ENCODE assay signal across 30 cellular contexts in genomic region chr16:57356547-57356946, GRCh38. TPM values are rescaled to one million over a fixed set of nuclear protein-coding genes. Genes with fewer than 3 reads are reported as not detected.
"Had no signal": no experiment of that assay in that cellular context is flagged by ENCODE, and none has a peak within 500 bp of the region (broad histone marks: within the 10 kb centered on the region; RNA-seq: fewer than 3 reads in every experiment).

No MANE protein-coding gene starts in this region.

- H3K4me1 Mint-ChIP-seq: activated naive CD4-positive, alpha-beta T cell treated with anti-CD3 and anti-CD28 coated beads, Interleukin-2, amount 50 U/mL, for 24 hours; activated naive CD8-positive, alpha-beta T cell treated with anti-CD3 and anti-CD28 coated beads, Interleukin-2, amount 10 ng/mL, durations not matched to agents 7 days and 5 days had no signal

- H3K9me3 Mint-ChIP-seq: activated CD4-positive, alpha-beta T cell treated with anti-CD3 and anti-CD28 coated beads, Interleukin-2, amount 10 ng/mL, durations not matched to agents 24 days and 14 days; activated CD8-positive, alpha-beta T cell treated with anti-CD3 and anti-CD28 coated beads for 36 hours; activated naive CD4-positive, alpha-beta T cell treated with anti-CD3 and anti-CD28 coated beads, Interleukin-2, amount 50 U/mL, for 24 hours; activated naive CD8-positive, alpha-beta T cell treated with anti-CD3 and anti-CD28 coated beads, Interleukin-2, amount 10 ng/mL, durations not matched to agents 7 days and 5 days; T-helper 1 cell treated with Interleukin-12 subunit alpha and Interleukin-12 subunit beta and Interleukin-4 antibody, amounts not matched to agents 30 μg/mL and 1 μg/mL, for 36 hours; T-helper 2 cell treated with Interferon-gamma antibody and Interleukin-4, amounts not matched to agents 5 μg/mL and 100 μg/mL, for 36 hours had no signal

- DNase-seq: activated CD4-positive, alpha-beta T cell treated with anti-CD3 and anti-CD28 coated beads, Interleukin-2, amount 10 ng/mL, durations not matched to agents 24 days and 14 days; activated CD4-positive, alpha-beta T cell treated with anti-CD3 and anti-CD28 coated beads, Interleukin-2, amount 50 U/mL, for 4 hours; activated CD8-positive, alpha-beta T cell treated with anti-CD3 and anti-CD28 coated beads for 36 hours; activated gamma-delta T cell; activated naive CD4-positive, alpha-beta T cell treated with Interleukin-2 at 50 U/mL for 16 hours; activated naive CD8-positive, alpha-beta T cell treated with anti-CD3 and anti-CD28 coated beads, Interleukin-2, amount 10 ng/mL, durations not matched to agents 7 days and 5 days; activated T-cell treated with anti-CD3 and anti-CD28 coated beads for 4 hours; activated T-cell treated with anti-CD3 and anti-CD28 coated beads, Interleukin-2, amount 50 U/mL, for 48 hours; amygdala; Kasumi-1; KG1; MG63; NCI-H1048; NCI-H1105 treated with DMSO at 0.1 percent for 48 hours; NCI-H1436 treated with DMSO at 0.1 percent for 48 hours; NCI-H1694 treated with DMSO at 0.1 percent for 48 hours; NCI-H2029; NCI-H345; NCI-H524 treated with DMSO at 0.1 percent for 48 hours; SHP77 treated with DMSO at 0.1 percent for 48 hours; SK-N-SH had no signal

- ATAC-seq: activated CD8-positive, alpha-beta T cell treated with anti-CD3 and anti-CD28 coated beads for 36 hours; Panc1 had no signal

- H3K27ac Mint-ChIP-seq: activated CD4-positive, alpha-beta T cell treated with anti-CD3 and anti-CD28 coated beads, Interleukin-2, amount 10 ng/mL, durations not matched to agents 24 days and 14 days; activated CD8-positive, alpha-beta T cell treated with anti-CD3 and anti-CD28 coated beads for 36 hours; activated naive CD4-positive, alpha-beta T cell treated with anti-CD3 and anti-CD28 coated beads, Interleukin-2, amount 50 U/mL, for 24 hours; activated naive CD8-positive, alpha-beta T cell treated with anti-CD3 and anti-CD28 coated beads, Interleukin-2, amount 10 ng/mL, durations not matched to agents 7 days and 5 days; T-helper 1 cell treated with Interleukin-12 subunit alpha and Interleukin-12 subunit beta and Interleukin-4 antibody, amounts not matched to agents 30 μg/mL and 1 μg/mL, for 36 hours; T-helper 2 cell treated with Interferon-gamma antibody and Interleukin-4, amounts not matched to agents 5 μg/mL and 100 μg/mL, for 36 hours had no signal

- H3K36me3 Mint-ChIP-seq: activated naive CD4-positive, alpha-beta T cell treated with anti-CD3 and anti-CD28 coated beads, Interleukin-2, amount 50 U/mL, for 24 hours; activated naive CD8-positive, alpha-beta T cell treated with anti-CD3 and anti-CD28 coated beads, Interleukin-2, amount 10 ng/mL, durations not matched to agents 7 days and 5 days had no signal

- H3K4me3 Mint-ChIP-seq: activated CD4-positive, alpha-beta T cell treated with anti-CD3 and anti-CD28 coated beads, Interleukin-2, amount 10 ng/mL, durations not matched to agents 24 days and 14 days; activated CD8-positive, alpha-beta T cell treated with anti-CD3 and anti-CD28 coated beads for 36 hours; activated naive CD4-positive, alpha-beta T cell treated with anti-CD3 and anti-CD28 coated beads, Interleukin-2, amount 50 U/mL, for 24 hours; activated naive CD8-positive, alpha-beta T cell treated with anti-CD3 and anti-CD28 coated beads, Interleukin-2, amount 10 ng/mL, durations not matched to agents 7 days and 5 days; T-helper 1 cell treated with Interleukin-12 subunit alpha and Interleukin-12 subunit beta and Interleukin-4 antibody, amounts not matched to agents 30 μg/mL and 1 μg/mL, for 36 hours; T-helper 2 cell treated with Interferon-gamma antibody and Interleukin-4, amounts not matched to agents 5 μg/mL and 100 μg/mL, for 36 hours had no signal

RNA-seq across cellular contexts. Expression of gene CCL22, which starts 2.0 kb away (rescaled TPM):
- total RNA-seq: ascending aorta, NCI-H460, RPMI7951, SJSA1 had no signal

RNA-seq across cellular contexts. Expression of gene CX3CL1, which starts 15.7 kb away (rescaled TPM):
- total RNA-seq: activated CD4-positive, alpha-beta T cell treated with anti-CD3 and anti-CD28 coated beads, Interleukin-2, amount 10 ng/mL, durations not matched to agents 24 days and 14 days; activated naive CD8-positive, alpha-beta T cell treated with anti-CD3 and anti-CD28 coated beads, Interleukin-2, amount 10 ng/mL, durations not matched to agents 7 days and 5 days; NCI-H460 had no signal

RNA-seq across cellular contexts. Expression of gene CCL17, which starts 48.0 kb away (rescaled TPM):
- total RNA-seq: activated CD4-positive, alpha-beta T cell treated with anti-CD3 and anti-CD28 coated beads, Interleukin-2, amount 10 ng/mL, durations not matched to agents 24 days and 14 days; activated naive CD8-positive, alpha-beta T cell treated with anti-CD3 and anti-CD28 coated beads, Interleukin-2, amount 10 ng/mL, durations not matched to agents 7 days and 5 days; ascending aorta; cardiac muscle cell; NCI-H460; RPMI7951; SJSA1 had no signal
